13 cellular contexts compared by ENCODE assay signal in genomic region chr2:172552547-172553291, GRCh38. TPM values are rescaled to one million over a fixed set of nuclear protein-coding genes. Genes with fewer than 3 reads are reported as not detected.
DNase-seq lines count a peak whose midpoint lies in the region; ATAC-seq, FAIRE-seq and TF ChIP-seq lines count a peak whose summit lies in the region.
"Had no signal": no experiment of that assay in that cellular context is flagged by ENCODE, and none has a peak within 500 bp of the region (broad histone marks: within the 10 kb centered on the region; RNA-seq: fewer than 3 reads in every experiment).

No MANE protein-coding gene starts in this region.

- H3K36me3 ChIP-seq in GM23338 (ENCODE audit: insufficient read depth): peaks cover 10% of the 10 kb centered on the region

- peaks cover 66% of the 10 kb centered on the region for H3K4me1 ChIP-seq in GM23338 (ENCODE audit: insufficient read depth)

- no peaks in the 10 kb centered on the region for H3K9me2 ChIP-seq in GM23338 (ENCODE audit: insufficient read depth)

- peak; percentile 85 for FAIRE-seq in RCC 7860 (lab: Jason Lieb, UNC)
- FAIRE-seq: endometrium had no signal

- ATAC-seq in GM23338: no peak
- no peak for ATAC-seq in HG03095 (IDR thresholded peaks at IDR 0.05; ENCODE audit: unreplicated experiment)
- ATAC-seq: left ventricle myocardium superior had no signal

- H3K4me3 ChIP-seq in GM23338 (no peak overlapping the region), epithelial cell of proximal tubule (ENCODE audit: low read depth, low read length) (no peak overlapping the region), retinal pigment epithelial cell (ENCODE audit: low read length) (no peak overlapping the region)

- 0 out of 2 replicates have a peak, but pooled peaks cover 3% of the 10 kb centered on the region for H3K27me3 ChIP-seq in GM23338 (ENCODE audit: insufficient read depth)

- H3K27ac ChIP-seq in GM23338 (ENCODE audit: low read depth): no peak overlapping the region

- H3K4me2 ChIP-seq in GM23338: peak overlapping the region; percentile 8; the same call in 1 of the 2 replicates

- no peak overlapping the region for H2AFZ ChIP-seq in GM23338

- DNase-seq in GM23338 (ENCODE audit: low spot score) (no peak), RCC 7860 (ENCODE audit: low spot score) (peak; percentile 76), epithelial cell of proximal tubule (ENCODE audit: low read depth) (peak; percentile 20), retinal pigment epithelial cell (ENCODE audit: low read depth) (peak; percentile 41), glutamatergic neuron (no peak), NCI-H345 (lab: John Stamatoyannopoulos, UW) (no peak)
- DNase-seq: activated CD4-positive, alpha-beta T cell treated with anti-CD3 and anti-CD28 coated beads, Interleukin-2, amount 50 U/mL, for 48 hours; activated naive CD8-positive, alpha-beta T cell treated with anti-CD3 and anti-CD28 coated beads for 36 hours; GF-D8; left ventricle myocardium superior; NCI-H2171 had no signal

- peaks cover 11% of the 10 kb centered on the region for H3K79me2 ChIP-seq in GM23338 (replicated peaks; ENCODE audit: insufficient read depth)

- H3K27ac Mint-ChIP-seq in GM23338 (no peak overlapping the region), glutamatergic neuron (ENCODE audit: unreplicated experiment) (no peak overlapping the region)

- H3K9me3 Mint-ChIP-seq in GM23338: peaks cover 21% of the 10 kb centered on the region
- no peaks in the 10 kb centered on the region for H3K9me3 Mint-ChIP-seq in glutamatergic neuron (ENCODE audit: unreplicated experiment)

- peaks cover 24% of the 10 kb centered on the region for H3K36me3 Mint-ChIP-seq in GM23338 (ENCODE audit: low read depth)
- peaks cover 8% of the 10 kb centered on the region for H3K36me3 Mint-ChIP-seq in glutamatergic neuron (ENCODE audit: unreplicated experiment)

- H3K4me1 Mint-ChIP-seq in GM23338 (peaks cover 62% of the 10 kb centered on the region), glutamatergic neuron (ENCODE audit: low read depth, unreplicated experiment) (peaks cover 2% of the 10 kb centered on the region)

- H3K4me3 Mint-ChIP-seq in GM23338: no peak overlapping the region
- no peak overlapping the region for H3K4me3 Mint-ChIP-seq in glutamatergic neuron (ENCODE audit: unreplicated experiment)
- H3K4me3 Mint-ChIP-seq: activated naive CD8-positive, alpha-beta T cell treated with anti-CD3 and anti-CD28 coated beads for 36 hours had no signal

- no peaks in the 10 kb centered on the region for H4K20me1 ChIP-seq in GM23338 (replicated peaks; ENCODE audit: insufficient read depth)

- peaks cover 5% of the 10 kb centered on the region for H3K27me3 Mint-ChIP-seq in GM23338 (ENCODE audit: insufficient read depth, low read depth, poor library complexity)
- peaks cover 3% of the 10 kb centered on the region for H3K27me3 Mint-ChIP-seq in glutamatergic neuron (ENCODE audit: unreplicated experiment)

- peaks cover 3% of the 10 kb centered on the region; the same call in 1 of the 2 replicates for H3F3A ChIP-seq in GM23338 (replicated peaks; ENCODE audit: low read depth)

- TF ChIP-seq CTCF in GM23338 (conservative IDR thresholded peaks at IDR 0.05; ENCODE audit: low read depth in 2 of 2): no peak
- no peak for TF ChIP-seq CTCF in epithelial cell of proximal tubule (conservative IDR thresholded peaks at IDR 0.05; ENCODE audit: low read depth, low read length)
- TF ChIP-seq CTCF in retinal pigment epithelial cell (conservative IDR thresholded peaks at IDR 0.05; ENCODE audit: low read depth, low read length): no peak
- TF ChIP-seq CTCF in glutamatergic neuron (IDR thresholded peaks at IDR 0.05; ENCODE audit: partially characterized antibody, unreplicated experiment): no peak

TF ChIP-seq in GM23338, 12 proteins besides CTCF, POLR2A, EP300 and RAD21 (continues in another document):
- TF ChIP-seq, protein P1, sequence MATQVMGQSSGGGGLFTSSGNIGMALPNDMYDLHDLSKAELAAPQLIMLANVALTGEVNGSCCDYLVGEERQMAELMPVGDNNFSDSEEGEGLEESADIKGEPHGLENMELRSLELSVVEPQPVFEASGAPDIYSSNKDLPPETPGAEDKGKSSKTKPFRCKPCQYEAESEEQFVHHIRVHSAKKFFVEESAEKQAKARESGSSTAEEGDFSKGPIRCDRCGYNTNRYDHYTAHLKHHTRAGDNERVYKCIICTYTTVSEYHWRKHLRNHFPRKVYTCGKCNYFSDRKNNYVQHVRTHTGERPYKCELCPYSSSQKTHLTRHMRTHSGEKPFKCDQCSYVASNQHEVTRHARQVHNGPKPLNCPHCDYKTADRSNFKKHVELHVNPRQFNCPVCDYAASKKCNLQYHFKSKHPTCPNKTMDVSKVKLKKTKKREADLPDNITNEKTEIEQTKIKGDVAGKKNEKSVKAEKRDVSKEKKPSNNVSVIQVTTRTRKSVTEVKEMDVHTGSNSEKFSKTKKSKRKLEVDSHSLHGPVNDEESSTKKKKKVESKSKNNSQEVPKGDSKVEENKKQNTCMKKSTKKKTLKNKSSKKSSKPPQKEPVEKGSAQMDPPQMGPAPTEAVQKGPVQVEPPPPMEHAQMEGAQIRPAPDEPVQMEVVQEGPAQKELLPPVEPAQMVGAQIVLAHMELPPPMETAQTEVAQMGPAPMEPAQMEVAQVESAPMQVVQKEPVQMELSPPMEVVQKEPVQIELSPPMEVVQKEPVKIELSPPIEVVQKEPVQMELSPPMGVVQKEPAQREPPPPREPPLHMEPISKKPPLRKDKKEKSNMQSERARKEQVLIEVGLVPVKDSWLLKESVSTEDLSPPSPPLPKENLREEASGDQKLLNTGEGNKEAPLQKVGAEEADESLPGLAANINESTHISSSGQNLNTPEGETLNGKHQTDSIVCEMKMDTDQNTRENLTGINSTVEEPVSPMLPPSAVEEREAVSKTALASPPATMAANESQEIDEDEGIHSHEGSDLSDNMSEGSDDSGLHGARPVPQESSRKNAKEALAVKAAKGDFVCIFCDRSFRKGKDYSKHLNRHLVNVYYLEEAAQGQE (IDR thresholded peaks at IDR 0.05; ENCODE audit: unreplicated experiment): no peak
- TF ChIP-seq POLR2AphosphoS5 (IDR thresholded peaks at IDR 0.05; ENCODE audit: low read depth): no peak
- TF ChIP-seq ETS1 (IDR thresholded peaks at IDR 0.05): no peak
- TF ChIP-seq EZH2 (IDR thresholded peaks at IDR 0.05; ENCODE audit: low read depth, unreplicated experiment): no peak
- no peak for TF ChIP-seq ZNF114 (CRISPR knock-in tag; IDR thresholded peaks at IDR 0.05)
- TF ChIP-seq NANOG (IDR thresholded peaks at IDR 0.05; ENCODE audit: borderline replicate concordance): no peak
- no peak for TF ChIP-seq JUNB (IDR thresholded peaks at IDR 0.05; ENCODE audit: unreplicated experiment)
- TF ChIP-seq ZNF331 (CRISPR knock-in tag; IDR thresholded peaks at IDR 0.05; ENCODE audit: low read depth): no peak

RNA-seq across cellular contexts. Expression of gene PDK1, which starts 3.2 kb away (rescaled TPM):
- total RNA-seq in GM23338 (2014; rRNA removed; shearing (Covaris generic)): 25.6 and 26.5 TPM in 2 replicates
- polyA plus RNA-seq in GM23338 (2016; fragmentation: Nextera tagmentation; extraction: Ambion mirVana): 42.0 and 53.7 TPM in 2 replicates
- 3.5 and 33.3 TPM in 2 replicates for total RNA-seq in epithelial cell of proximal tubule
- total RNA-seq in glutamatergic neuron (ENCODE audit: unreplicated experiment): 22.0 TPM

Comparison
In these comparisons a context has a peak if more than half of its experiments do, and no peak if none do; other contexts are left out.
1. DNase-seq: peak in RCC 7860 (single experiment), epithelial cell of proximal tubule (single experiment) and retinal pigment epithelial cell (single experiment); none in GM23338 (single experiment), glutamatergic neuron (single experiment) and NCI-H345 (single experiment).